9 cellular contexts compared by ENCODE assay signal in genomic region chr12:20368653-20369163, GRCh38. TPM values are rescaled to one million over a fixed set of nuclear protein-coding genes. Genes with fewer than 3 reads are reported as not detected.
DNase-seq lines count a peak whose midpoint lies in the region; ATAC-seq and TF ChIP-seq lines count a peak whose summit lies in the region.
"Had no signal": no experiment of that assay in that cellular context is flagged by ENCODE, and none has a peak within 500 bp of the region (broad histone marks: within the 10 kb centered on the region; RNA-seq: fewer than 3 reads in every experiment).

No MANE protein-coding gene starts in this region.

- intact Hi-C loops in activated CD4-positive, alpha-beta T cell treated with anti-CD3 and anti-CD28 coated beads, Interleukin-2, amount 10 ng/mL, durations not matched to agents 24 days and 14 days (cut with micrococcal nuclease), result no loop called here

- TF ChIP-seq CTCF in neural crest cell (conservative IDR thresholded peaks at IDR 0.05), result no peak

- peak overlapping the region; percentile 41 for H3K4me3 Mint-ChIP-seq in activated CD4-positive, alpha-beta T cell treated with anti-CD3 and anti-CD28 coated beads, Interleukin-2, amount 10 ng/mL, durations not matched to agents 24 days and 14 days
- H3K4me3 Mint-ChIP-seq in neural crest cell, result peak overlapping the region; percentile 95
- H3K4me3 Mint-ChIP-seq: activated B cell treated with CpG ODN at 0.5 μM for 24 hours had no signal

- H3K27me3 Mint-ChIP-seq in activated CD4-positive, alpha-beta T cell treated with anti-CD3 and anti-CD28 coated beads, Interleukin-2, amount 10 ng/mL, durations not matched to agents 24 days and 14 days, result peaks cover 39% of the 10 kb centered on the region
- peaks cover 42% of the 10 kb centered on the region for H3K27me3 Mint-ChIP-seq in neural crest cell (ENCODE audit: low read depth)

- no peaks in the 10 kb centered on the region for H3K36me3 Mint-ChIP-seq in activated CD4-positive, alpha-beta T cell treated with anti-CD3 and anti-CD28 coated beads, Interleukin-2, amount 10 ng/mL, durations not matched to agents 24 days and 14 days (ENCODE audit: low read depth)
- no peaks in the 10 kb centered on the region for H3K36me3 Mint-ChIP-seq in neural crest cell (ENCODE audit: low read depth)

- ATAC-seq in GM18511 (IDR thresholded peaks at IDR 0.05; ENCODE audit: unreplicated experiment), result no peak
- no peak for ATAC-seq in HG03342 (IDR thresholded peaks at IDR 0.05; ENCODE audit: unreplicated experiment)

- H3K9me3 Mint-ChIP-seq in activated CD4-positive, alpha-beta T cell treated with anti-CD3 and anti-CD28 coated beads, Interleukin-2, amount 10 ng/mL, durations not matched to agents 24 days and 14 days, result no peaks in the 10 kb centered on the region
- H3K9me3 Mint-ChIP-seq in neural crest cell, result no peaks in the 10 kb centered on the region
- H3K9me3 Mint-ChIP-seq: activated B cell treated with CpG ODN at 0.5 μM for 24 hours had no signal

- no peaks in the 10 kb centered on the region for H3K4me1 Mint-ChIP-seq in activated CD4-positive, alpha-beta T cell treated with anti-CD3 and anti-CD28 coated beads, Interleukin-2, amount 10 ng/mL, durations not matched to agents 24 days and 14 days
- H3K4me1 Mint-ChIP-seq in neural crest cell, result peaks cover 11% of the 10 kb centered on the region

- no peak overlapping the region for H3K27ac Mint-ChIP-seq in activated CD4-positive, alpha-beta T cell treated with anti-CD3 and anti-CD28 coated beads, Interleukin-2, amount 10 ng/mL, durations not matched to agents 24 days and 14 days
- H3K27ac Mint-ChIP-seq in neural crest cell (ENCODE audit: unreplicated experiment), result peak overlapping the region; percentile 96
- H3K27ac Mint-ChIP-seq: activated B cell treated with CpG ODN at 0.5 μM for 24 hours had no signal

- DNase-seq in activated CD4-positive, alpha-beta T cell treated with anti-CD3 and anti-CD28 coated beads, Interleukin-2, amount 10 ng/mL, durations not matched to agents 24 days and 14 days, result no peak
- no peak for DNase-seq in activated CD4-positive, alpha-beta T cell treated with anti-CD3 and anti-CD28 coated beads, Interleukin-2, amount 50 U/mL, for 48 hours
- DNase-seq in UCSD-AML1 (lab: John Stamatoyannopoulos, UW; ENCODE audit: unreplicated experiment), result peak; percentile 34
- peak; percentile 32 for DNase-seq in foreskin melanocyte
- DNase-seq in neural crest cell (ENCODE audit: low read depth, low spot score), result peak; percentile 39
- DNase-seq in activated naive CD4-positive, alpha-beta T cell treated with anti-CD3 and anti-CD28 coated beads, Interleukin-2, amount 50 U/mL, for 16 hours, result no peak
- DNase-seq: activated B cell treated with CpG ODN at 0.5 μM for 24 hours had no signal

RNA-seq across cellular contexts. Expression of gene PDE3A, which starts 0.4 kb away (rescaled TPM):
- not detected in 2 replicates for total RNA-seq in activated CD4-positive, alpha-beta T cell treated with anti-CD3 and anti-CD28 coated beads, Interleukin-2, amount 10 ng/mL, durations not matched to agents 24 days and 14 days
- 2.4 and 2.7 TPM in 2 replicates for total RNA-seq in neural crest cell
- total RNA-seq: activated B cell treated with CpG ODN at 0.5 μM for 24 hours had no signal

Comparison
In these comparisons a context has a peak if more than half of its experiments do, and no peak if none do; other contexts are left out.
1. DNase-seq: peak in UCSD-AML1 (single experiment), foreskin melanocyte (single experiment) and neural crest cell (single experiment); none in activated CD4-positive, alpha-beta T cell treated with anti-CD3 and anti-CD28 coated beads, Interleukin-2, amount 10 ng/mL, durations not matched to agents 24 days and 14 days (single experiment), activated CD4-positive, alpha-beta T cell treated with anti-CD3 and anti-CD28 coated beads, Interleukin-2, amount 50 U/mL, for 48 hours (0 of 2) and activated naive CD4-positive, alpha-beta T cell treated with anti-CD3 and anti-CD28 coated beads, Interleukin-2, amount 50 U/mL, for 16 hours (single experiment).